ENCODE assay signal across 25 cellular contexts in genomic region chr13:102233566-102234208, GRCh38.
DNase-seq lines count a peak whose midpoint lies in the region; ATAC-seq and TF ChIP-seq lines count a peak whose summit lies in the region.
"Had no signal": no experiment of that assay in that cellular context is flagged by ENCODE, and none has a peak within 500 bp of the region (broad histone marks: within the 10 kb centered on the region; RNA-seq: fewer than 3 reads in every experiment).

No MANE protein-coding gene starts in this region.

- H3K4me1 Mint-ChIP-seq in activated naive CD8-positive, alpha-beta T cell treated with anti-CD3 and anti-CD28 coated beads for 36 hours: no peaks in the 10 kb centered on the region
- H3K4me1 Mint-ChIP-seq in activated naive CD8-positive, alpha-beta T cell treated with anti-CD3 and anti-CD28 coated beads, Interleukin-2, amount 50 U/mL, for 24 hours: no peaks in the 10 kb centered on the region
- peaks cover 7% of the 10 kb centered on the region for H3K4me1 Mint-ChIP-seq in activated naive CD8-positive, alpha-beta T cell treated with anti-CD3 and anti-CD28 coated beads, Interleukin-2, amount 10 ng/mL, durations not matched to agents 7 days and 5 days
- H3K4me1 Mint-ChIP-seq: activated naive CD4-positive, alpha-beta T cell treated with anti-CD3 and anti-CD28 coated beads, Interleukin-2, amount 50 U/mL, for 24 hours; nephron progenitor cell had no signal

- H3K4me1 ChIP-seq in thyroid gland: no peaks in the 10 kb centered on the region
- H3K4me1 ChIP-seq: BLaER1 treated with 17β-estradiol and CSF1 and Interleukin-3, amounts not matched to agents 10 nM and 100 nM had no signal

- peak overlapping the region; percentile 27 for H3K27ac Mint-ChIP-seq in activated naive CD8-positive, alpha-beta T cell treated with anti-CD3 and anti-CD28 coated beads for 36 hours
- H3K27ac Mint-ChIP-seq in activated naive CD8-positive, alpha-beta T cell treated with anti-CD3 and anti-CD28 coated beads, Interleukin-2, amount 50 U/mL, for 24 hours: no peak overlapping the region
- H3K27ac Mint-ChIP-seq in activated naive CD8-positive, alpha-beta T cell treated with anti-CD3 and anti-CD28 coated beads, Interleukin-2, amount 10 ng/mL, durations not matched to agents 7 days and 5 days: peak overlapping the region; percentile 67
- H3K27ac Mint-ChIP-seq: activated naive CD4-positive, alpha-beta T cell treated with anti-CD3 and anti-CD28 coated beads, Interleukin-2, amount 50 U/mL, for 24 hours; dendritic cell treated with granulocyte-macrophage colony-stimulating factor and Interleukin-4, amounts not matched to agents 40 ng/mL and 50 ng/mL, for 4 days; nephron progenitor cell; type B pancreatic cell had no signal

- ATAC-seq in activated naive CD8-positive, alpha-beta T cell treated with anti-CD3 and anti-CD28 coated beads, Interleukin-2, amount 50 U/mL, for 24 hours: no peak
- ATAC-seq in activated naive CD8-positive, alpha-beta T cell treated with anti-CD3 and anti-CD28 coated beads, Interleukin-2, amount 10 ng/mL, durations not matched to agents 7 days and 5 days (ENCODE audit: low read depth): peak; percentile 58
- ATAC-seq: left cardiac atrium had no signal

- no peak overlapping the region for H3K4me3 Mint-ChIP-seq in activated naive CD8-positive, alpha-beta T cell treated with anti-CD3 and anti-CD28 coated beads for 36 hours
- no peak overlapping the region for H3K4me3 Mint-ChIP-seq in activated naive CD8-positive, alpha-beta T cell treated with anti-CD3 and anti-CD28 coated beads, Interleukin-2, amount 50 U/mL, for 24 hours
- no peak overlapping the region for H3K4me3 Mint-ChIP-seq in activated naive CD8-positive, alpha-beta T cell treated with anti-CD3 and anti-CD28 coated beads, Interleukin-2, amount 10 ng/mL, durations not matched to agents 7 days and 5 days
- H3K4me3 Mint-ChIP-seq: activated naive CD4-positive, alpha-beta T cell treated with anti-CD3 and anti-CD28 coated beads, Interleukin-2, amount 50 U/mL, for 24 hours; dendritic cell treated with granulocyte-macrophage colony-stimulating factor and Interleukin-4, amounts not matched to agents 40 ng/mL and 50 ng/mL, for 4 days; nephron progenitor cell; type B pancreatic cell had no signal

- POLR2A ChIA-PET in activated naive CD8-positive, alpha-beta T cell treated with anti-CD3 and anti-CD28 coated beads, Interleukin-2, amount 10 ng/mL, durations not matched to agents 7 days and 5 days (lab: Charles Lee): no interaction called here

- peaks cover 15% of the 10 kb centered on the region for H3K27me3 Mint-ChIP-seq in activated naive CD8-positive, alpha-beta T cell treated with anti-CD3 and anti-CD28 coated beads for 36 hours
- peaks cover 6% of the 10 kb centered on the region for H3K27me3 Mint-ChIP-seq in activated naive CD8-positive, alpha-beta T cell treated with anti-CD3 and anti-CD28 coated beads, Interleukin-2, amount 50 U/mL, for 24 hours
- peaks cover 5% of the 10 kb centered on the region for H3K27me3 Mint-ChIP-seq in activated naive CD8-positive, alpha-beta T cell treated with anti-CD3 and anti-CD28 coated beads, Interleukin-2, amount 10 ng/mL, durations not matched to agents 7 days and 5 days
- H3K27me3 Mint-ChIP-seq: dendritic cell treated with granulocyte-macrophage colony-stimulating factor and Interleukin-4, amounts not matched to agents 40 ng/mL and 50 ng/mL, for 4 days had no signal

- TF ChIP-seq POLR2A in thyroid gland (IDR thresholded peaks at IDR 0.05): no peak

- H3K4me3 ChIP-seq in thyroid gland (replicated peaks in 1 of 3): no peak overlapping the region
- H3K4me3 ChIP-seq: BLaER1 treated with 17β-estradiol and CSF1 and Interleukin-3, amounts not matched to agents 10 nM and 100 nM had no signal

- H3K27ac ChIP-seq in thyroid gland: no peak overlapping the region
- H3K27ac ChIP-seq: BLaER1 treated with 17β-estradiol and CSF1 and Interleukin-3, amounts not matched to agents 10 nM and 100 nM; WERI-Rb-1 had no signal

- H3K36me3 ChIP-seq in thyroid gland: no peaks in the 10 kb centered on the region
- H3K36me3 ChIP-seq: BLaER1 treated with 17β-estradiol and CSF1 and Interleukin-3, amounts not matched to agents 10 nM and 100 nM; WERI-Rb-1 had no signal

- H3K36me3 Mint-ChIP-seq in activated naive CD8-positive, alpha-beta T cell treated with anti-CD3 and anti-CD28 coated beads for 36 hours: no peaks in the 10 kb centered on the region
- H3K36me3 Mint-ChIP-seq in activated naive CD8-positive, alpha-beta T cell treated with anti-CD3 and anti-CD28 coated beads, Interleukin-2, amount 50 U/mL, for 24 hours (ENCODE audit: low read depth): no peaks in the 10 kb centered on the region
- no peaks in the 10 kb centered on the region for H3K36me3 Mint-ChIP-seq in activated naive CD8-positive, alpha-beta T cell treated with anti-CD3 and anti-CD28 coated beads, Interleukin-2, amount 10 ng/mL, durations not matched to agents 7 days and 5 days
- H3K36me3 Mint-ChIP-seq: activated naive CD4-positive, alpha-beta T cell treated with anti-CD3 and anti-CD28 coated beads, Interleukin-2, amount 50 U/mL, for 24 hours; type B pancreatic cell had no signal

- no peak for DNase-seq in activated naive CD8-positive, alpha-beta T cell treated with anti-CD3 and anti-CD28 coated beads for 36 hours
- DNase-seq in activated naive CD8-positive, alpha-beta T cell treated with anti-CD3 and anti-CD28 coated beads, Interleukin-2, amount 50 U/mL, for 24 hours: no peak
- DNase-seq in OCI-M1 (lab: John Stamatoyannopoulos, UW) (peak; percentile 83), A172 (ENCODE audit: low spot score) (no peak), thyroid gland (no peak), NCI-H345 (lab: John Stamatoyannopoulos, UW) (no peak)
- DNase-seq in activated naive CD8-positive, alpha-beta T cell treated with anti-CD3 and anti-CD28 coated beads, Interleukin-2, amount 10 ng/mL, durations not matched to agents 7 days and 5 days: no peak
- DNase-seq: activated T-cell treated with anti-CD3 and anti-CD28 coated beads, Interleukin-2, amount 50 U/mL, for 48 hours; central memory CD4-positive, alpha-beta T cell; hippocampal formation; KG1; left cardiac atrium; MM.1S; NCI-H1417; NCI-H2029 treated with DMSO at 0.1 percent for 48 hours; nephron progenitor cell; retina; small intestine; stimulated activated CD8-positive, alpha-beta memory T cell treated with anti-CD3 and anti-CD28 coated beads, Interleukin-4, amount 100 ng/mL, for 48 hours; T-helper 9 cell; WERI-Rb-1 had no signal

- H3K9me3 Mint-ChIP-seq in activated naive CD8-positive, alpha-beta T cell treated with anti-CD3 and anti-CD28 coated beads for 36 hours: peaks cover 1% of the 10 kb centered on the region
- H3K9me3 Mint-ChIP-seq in activated naive CD8-positive, alpha-beta T cell treated with anti-CD3 and anti-CD28 coated beads, Interleukin-2, amount 50 U/mL, for 24 hours: no peaks in the 10 kb centered on the region
- H3K9me3 Mint-ChIP-seq in activated naive CD8-positive, alpha-beta T cell treated with anti-CD3 and anti-CD28 coated beads, Interleukin-2, amount 10 ng/mL, durations not matched to agents 7 days and 5 days: peaks cover 1% of the 10 kb centered on the region
- H3K9me3 Mint-ChIP-seq: activated naive CD4-positive, alpha-beta T cell treated with anti-CD3 and anti-CD28 coated beads, Interleukin-2, amount 50 U/mL, for 24 hours; dendritic cell treated with granulocyte-macrophage colony-stimulating factor and Interleukin-4, amounts not matched to agents 40 ng/mL and 50 ng/mL, for 4 days; nephron progenitor cell; type B pancreatic cell had no signal

- TF ChIP-seq CTCF in thyroid gland (IDR thresholded peaks at IDR 0.05): no peak

- H3K27me3 ChIP-seq in thyroid gland: no peaks in the 10 kb centered on the region
- H3K27me3 ChIP-seq: BLaER1 treated with 17β-estradiol and CSF1 and Interleukin-3, amounts not matched to agents 10 nM and 100 nM had no signal

- intact Hi-C loops in thyroid gland (cut with DNase I): no loop called here

- no peaks in the 10 kb centered on the region for H3K9me3 ChIP-seq in thyroid gland
- H3K9me3 ChIP-seq: BLaER1 treated with 17β-estradiol and CSF1 and Interleukin-3, amounts not matched to agents 10 nM and 100 nM had no signal

- 70% methylated on average over 3 of the region's 3 CpGs for WGBS in thyroid gland, 2 donors
